9 cellular contexts compared by ENCODE assay signal in genomic region chr3:111070772-111071256, GRCh38. TPM values are rescaled to one million over a fixed set of nuclear protein-coding genes. Genes with fewer than 3 reads are reported as not detected.
A peak's percentile ranks its signal among the peaks of the same experiment; 100 is the strongest.
DNase-seq lines count a peak whose midpoint lies in the region; ATAC-seq and TF ChIP-seq lines count a peak whose summit lies in the region.
"Had no signal": no experiment of that assay in that cellular context is flagged by ENCODE, and none has a peak within 500 bp of the region (broad histone marks: within the 10 kb centered on the region; RNA-seq: fewer than 3 reads in every experiment).

No MANE protein-coding gene starts in this region.

- H3K9me3 ChIP-seq in DND-41 (ENCODE audit: insufficient read depth, low read length, severe bottlenecking) (no peaks in the 10 kb centered on the region), neuronal stem cell (replicated peaks in 1 of 2; ENCODE audit: control insufficient read depth in 2 of 2, insufficient read depth in 1 of 2, low read depth in 1 of 2, low read length in 2 of 2) (no peaks in the 10 kb centered on the region)

- peak overlapping the region; percentile 85 for H2AFZ ChIP-seq in DND-41 (ENCODE audit: low read depth, low read length)
- peak overlapping the region; percentile 98 for H2AFZ ChIP-seq in neuronal stem cell (ENCODE audit: low read length)

- no peak overlapping the region for H2BK12ac ChIP-seq in neuronal stem cell (ENCODE audit: low read length)

- H3K79me1 ChIP-seq in neuronal stem cell (ENCODE audit: low read depth, low read length), result peaks cover 5% of the 10 kb centered on the region

- peak overlapping the region; percentile 48 for H3K27ac ChIP-seq in DND-41 (ENCODE audit: low read length)
- peak overlapping the region; percentile 94 for H3K27ac ChIP-seq in neuronal stem cell (replicated peaks; ENCODE audit: low read length)
- H3K27ac ChIP-seq: HL-60 had no signal

- no peak overlapping the region for H4K8ac ChIP-seq in neuronal stem cell (ENCODE audit: low read depth, low read length)

- H3K36me3 ChIP-seq in DND-41 (ENCODE audit: insufficient read depth, low read length) (peaks cover 3% of the 10 kb centered on the region; the same call in 1 of the 2 replicates), neuronal stem cell (replicated peaks in 1 of 2; ENCODE audit: control insufficient read depth in 2 of 2, insufficient read depth in 2 of 2, low read length in 2 of 2) (no peaks in the 10 kb centered on the region)

- peaks cover 40% of the 10 kb centered on the region for H3K79me2 ChIP-seq in DND-41 (ENCODE audit: insufficient read depth, low read length)

- ATAC-seq in DND-41 (ENCODE audit: insufficient read depth, low read depth), result no peak
- no peak for ATAC-seq in GM18520 (IDR thresholded peaks at IDR 0.05; ENCODE audit: unreplicated experiment)
- no peak for ATAC-seq in HG03469 (IDR thresholded peaks at IDR 0.05; ENCODE audit: unreplicated experiment)

- peak overlapping the region; percentile 96 for H3K9ac ChIP-seq in DND-41 (ENCODE audit: low read depth, low read length)
- H3K9ac ChIP-seq in neuronal stem cell (ENCODE audit: low read depth, low read length, poor library complexity), result peak overlapping the region; percentile 79

- H3K23ac ChIP-seq in neuronal stem cell (ENCODE audit: low read depth, low read length, poor library complexity), result peak overlapping the region; percentile 67

- TF ChIP-seq CTCF in DND-41 (IDR thresholded peaks at IDR 0.05; ENCODE audit: borderline replicate concordance, extremely low read depth, low read length, poor library complexity, severe bottlenecking), result no peak
- TF ChIP-seq CTCF in fibroblast of pulmonary artery (IDR thresholded peaks at IDR 0.05; ENCODE audit: low read length, missing control alignments), result no peak

- peak overlapping the region; percentile 95 for H3K18ac ChIP-seq in neuronal stem cell (ENCODE audit: low read length)

- DNase-seq in DND-41 (no peak), HT-29 (ENCODE audit: low spot score) (peak; percentile 82), fibroblast of pulmonary artery (ENCODE audit: low read depth) (no peak), neuronal stem cell (ENCODE audit: low spot score) (no peak), DMS153 (lab: John Stamatoyannopoulos, UW) (no peak)
- peak; percentile 25 for DNase-seq in activated CD8-positive, alpha-beta memory T cell treated with anti-CD3 and anti-CD28 coated beads, Interleukin-2, amount 50 U/mL, for 4 hours

- peak overlapping the region; percentile 79 for H3K4me2 ChIP-seq in DND-41 (ENCODE audit: insufficient read depth, low read length)
- peak overlapping the region; percentile 97 for H3K4me2 ChIP-seq in neuronal stem cell (ENCODE audit: insufficient read depth, low read length, poor library complexity, severe bottlenecking)

- H3K27me3 ChIP-seq in DND-41 (ENCODE audit: insufficient read depth, low read length, poor library complexity) (no peaks in the 10 kb centered on the region), neuronal stem cell (ENCODE audit: control insufficient read depth in 3 of 3, insufficient read depth in 3 of 3, low read depth in 1 of 3, low read length in 3 of 3) (no peaks in the 10 kb centered on the region)

- H2BK5ac ChIP-seq in neuronal stem cell (ENCODE audit: low read length), result no peak overlapping the region

- H4K20me1 ChIP-seq in DND-41 (ENCODE audit: insufficient read depth, low read length), result peaks cover 9% of the 10 kb centered on the region; the same call in 1 of the 2 replicates

- H2BK120ac ChIP-seq in neuronal stem cell (ENCODE audit: low read depth, low read length), result no peak overlapping the region

- H3K4me1 ChIP-seq in DND-41 (ENCODE audit: insufficient read depth, low read length) (peaks cover 36% of the 10 kb centered on the region), neuronal stem cell (ENCODE audit: control insufficient read depth in 2 of 2, insufficient read depth in 1 of 2, low read depth in 1 of 2, low read length in 2 of 2) (peaks cover 3 to 14% of the 10 kb centered on the region in 2 donors)

- H3K4ac ChIP-seq in neuronal stem cell (ENCODE audit: low read length), result peak overlapping the region; percentile 78

- H3K14ac ChIP-seq in neuronal stem cell (ENCODE audit: low read length), result no peak overlapping the region

- no CpG with 5 or more reads among the region's 23 CpGs for WGBS in neuronal stem cell (ENCODE audit: extremely low coverage in 2 of 2, insufficient read length in 2 of 2, insufficient replicate concordance in 1 of 2), 2 donors

- no peak overlapping the region for H2AK5ac ChIP-seq in neuronal stem cell (ENCODE audit: low read depth, low read length)

- no peak overlapping the region for H4K91ac ChIP-seq in neuronal stem cell (ENCODE audit: low read depth, low read length, poor library complexity)

- no peak overlapping the region for H2BK15ac ChIP-seq in neuronal stem cell (ENCODE audit: low read length)

- peak overlapping the region; percentile 43 to 80; a peak in 3 of 4 replicates for H3K4me3 ChIP-seq in DND-41 (ENCODE audit: low read depth in 1 of 2, low read length in 2 of 2)
- H3K4me3 ChIP-seq in fibroblast of pulmonary artery (replicated peaks; ENCODE audit: low read depth, low read length), result peak overlapping the region; percentile 95
- peak overlapping the region; percentile 94 to 96 for H3K4me3 ChIP-seq in neuronal stem cell (ENCODE audit: low read length in 2 of 2)

RNA-seq across cellular contexts. Expression of gene NECTIN3, which starts 0.8 kb away (rescaled TPM):
- total RNA-seq in HT-29 (2014; rRNA removed; shearing (Covaris generic)), result 16.1 and 18.6 TPM in 2 replicates
- polyA plus RNA-seq in neuronal stem cell (2013, experiment 1 of 2), result 25.3 TPM
- polyA plus RNA-seq in neuronal stem cell (2013, experiment 2 of 2), result 26.0 TPM

Comparison
In these comparisons a context has a peak if more than half of its experiments do, and no peak if none do; other contexts are left out.
1. DNase-seq: peak in HT-29 (single experiment) and activated CD8-positive, alpha-beta memory T cell treated with anti-CD3 and anti-CD28 coated beads, Interleukin-2, amount 50 U/mL, for 4 hours (single experiment); none in DND-41 (single experiment), fibroblast of pulmonary artery (single experiment), neuronal stem cell (single experiment) and DMS153 (single experiment).
2. Peak in every context shown above with its lines, with median percentiles within 50 percentile points of each other: H3K4me3 ChIP-seq.